ENCODE assay signal across 1 cellular context in the genomic region with DNA sequence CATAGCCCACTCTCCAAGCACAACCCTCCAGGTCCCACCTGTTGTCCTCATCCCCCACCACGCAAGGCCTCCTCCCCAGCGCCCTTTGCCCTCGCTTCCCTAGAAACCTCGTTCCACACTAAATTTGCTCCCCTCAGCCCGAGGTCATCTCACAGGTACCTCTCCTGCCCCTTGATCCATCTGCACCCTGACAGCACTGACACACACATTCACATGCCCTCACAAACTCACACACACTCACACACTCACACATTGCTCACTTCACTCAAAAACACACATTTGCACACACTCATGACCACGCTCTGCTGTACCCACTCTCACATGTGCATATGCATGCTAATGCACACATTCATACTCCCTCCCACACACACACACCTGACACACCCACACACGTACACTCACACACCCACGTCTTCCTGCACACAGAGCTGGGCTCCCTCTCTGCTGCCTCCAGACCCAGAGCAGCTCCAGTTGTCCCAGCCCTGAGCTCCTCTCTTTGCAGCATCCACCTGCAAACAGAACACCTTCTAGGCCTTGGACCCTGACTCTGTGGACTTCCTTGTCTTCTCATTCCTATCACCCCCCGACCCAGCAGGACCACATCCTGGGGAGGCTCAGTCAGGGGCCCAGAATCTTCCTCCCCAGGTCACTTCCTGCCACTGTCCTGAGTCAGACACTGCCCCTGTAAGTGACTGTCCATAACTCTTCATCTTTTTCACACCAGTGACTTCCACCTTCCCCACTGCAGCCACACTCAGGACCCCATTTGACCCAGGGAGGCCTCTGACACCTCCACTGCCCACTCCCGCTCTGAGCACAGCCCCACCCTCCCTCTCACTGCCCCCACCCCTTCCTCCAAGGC.
TF ChIP-seq lines count a peak whose summit lies in the region.

No MANE protein-coding gene starts in this region.

TF ChIP-seq in H1, 55 proteins besides CTCF, POLR2A, EP300 and RAD21:
- TF ChIP-seq PHF8 (conservative IDR thresholded peaks at IDR 0.05; ENCODE audit: low read depth, low read length): no peak
- TF ChIP-seq NRF1 (IDR thresholded peaks at IDR 0.05; ENCODE audit: low read depth, low read length): no peak
- TF ChIP-seq TAF1 (IDR thresholded peaks at IDR 0.05; ENCODE audit: low read depth, low read length): no peak
